ENCODE assay signal across 19 cellular contexts in genomic region chr7:22920664-22921063, GRCh38.
DNase-seq lines count a peak whose midpoint lies in the region; ATAC-seq and TF ChIP-seq lines count a peak whose summit lies in the region.
"Had no signal": no experiment of that assay in that cellular context is flagged by ENCODE, and none has a peak within 500 bp of the region (broad histone marks: within the 10 kb centered on the region; RNA-seq: fewer than 3 reads in every experiment).

No MANE protein-coding gene starts in this region.

- H3K36me3 ChIP-seq in mammary epithelial cell (ENCODE audit: insufficient read depth, low read length) = no peaks in the 10 kb centered on the region
- no peaks in the 10 kb centered on the region for H3K36me3 ChIP-seq in MM.1S (replicated peaks; ENCODE audit: insufficient read depth, low read length)

- H3K27ac ChIP-seq in mammary epithelial cell (ENCODE audit: insufficient read depth, low read depth, low read length) = no peak overlapping the region
- no peak overlapping the region for H3K27ac ChIP-seq in MM.1S (ENCODE audit: low read length)
- H3K27ac ChIP-seq: A549, skin epidermis, VCaP had no signal

- in situ Hi-C loops in mammary epithelial cell (cut with MboI; ENCODE audit: low sequenced_read_pairs in 2 of 2) = no loop called here

- H2AFZ ChIP-seq in mammary epithelial cell (ENCODE audit: low read depth, low read length) = no peak overlapping the region
- no peak overlapping the region for H2AFZ ChIP-seq in MM.1S (ENCODE audit: low read length)

- DNase-seq in NCI-H446 (lab: John Stamatoyannopoulos, UW) = peak; percentile 3 to 34
- DNase-seq in NCI-H446 treated with DMSO at 0.1 percent for 48 hours (lab: John Stamatoyannopoulos, UW) = no peak
- DNase-seq in NCI-H2171 (lab: John Stamatoyannopoulos, UW) = peak; percentile 44
- DNase-seq in mammary epithelial cell = peak; percentile 24
- peak; percentile 41 for DNase-seq in myocyte (ENCODE audit: low read depth)
- DNase-seq in MM.1S = no peak
- DNase-seq in left lobe of liver (ENCODE audit: low spot score) = no peak
- DNase-seq in islet precursor cell = no peak
- DNase-seq: activated CD8-positive, alpha-beta T cell treated with anti-CD3 and anti-CD28 coated beads, Interleukin-2, amount 10 ng/mL, durations not matched to agents 7 days and 5 days; CD4-positive, alpha-beta memory T cell; H9; head of caudate nucleus; midbrain; nucleus accumbens had no signal

- H3K4me1 ChIP-seq in mammary epithelial cell (ENCODE audit: insufficient read depth, low read length) (no peaks in the 10 kb centered on the region), MM.1S (ENCODE audit: low read length) (no peaks in the 10 kb centered on the region)
- H3K4me1 ChIP-seq: A549 had no signal

- CTCF ChIA-PET in mammary epithelial cell (lab: Charles Lee; ENCODE audit: low non-redundant PET) = no interaction called here

- no peaks in the 10 kb centered on the region for H3K9me3 ChIP-seq in mammary epithelial cell (replicated peaks; ENCODE audit: insufficient read depth, low read length)
- H3K9me3 ChIP-seq in MM.1S (replicated peaks; ENCODE audit: insufficient read depth, low read length) = no peaks in the 10 kb centered on the region
- H3K9me3 ChIP-seq: A549 had no signal

- no peaks in the 10 kb centered on the region for H4K20me1 ChIP-seq in mammary epithelial cell (ENCODE audit: insufficient read depth, low read length)
- no peaks in the 10 kb centered on the region for H4K20me1 ChIP-seq in MM.1S (ENCODE audit: insufficient read depth, low read length)

- dilution Hi-C loops in mammary epithelial cell (cut with HindIII; ENCODE audit: low sequenced_read_pairs) = no loop called here

- WGBS in mammary epithelial cell (ENCODE audit: low coverage, missing lambda C conversion rate) = 45% methylated on average over 2 of the region's 2 CpGs

- TF ChIP-seq CTCF in mammary epithelial cell (conservative IDR thresholded peaks at IDR 0.05 in 1 of 2, IDR thresholded peaks at IDR 0.05 in 1 of 2; ENCODE audit: extremely low read depth in 1 of 2, insufficient read depth in 1 of 2, low read depth in 1 of 2, low read length in 2 of 2) (no peak), MM.1S (IDR thresholded peaks at IDR 0.05; ENCODE audit: low read length) (no peak)

- H3K4me3 ChIP-seq in mammary epithelial cell (replicated peaks in 1 of 3; ENCODE audit: insufficient read depth in 1 of 3, low read depth in 2 of 3, low read length in 3 of 3) = no peak overlapping the region
- no peak overlapping the region for H3K4me3 ChIP-seq in MM.1S (ENCODE audit: low read length)
- H3K4me3 ChIP-seq: A549, skin epidermis had no signal

- H3K9me2 ChIP-seq in MM.1S (replicated peaks; ENCODE audit: insufficient read depth, low read length) = no peaks in the 10 kb centered on the region

- intact Hi-C loops in mammary epithelial cell (cut with micrococcal nuclease) = no loop called here

- no TSS peak for BruUV-seq in mammary epithelial cell (replicated peaks; lab: Mats Ljungman, UMichigan)

- no peaks in the 10 kb centered on the region for H3F3A ChIP-seq in MM.1S (ENCODE audit: insufficient read depth, low read length)

- H3K79me2 ChIP-seq in mammary epithelial cell (ENCODE audit: insufficient read depth, low read length) (no peaks in the 10 kb centered on the region), MM.1S (ENCODE audit: low read length) (no peaks in the 10 kb centered on the region)

- no peak overlapping the region for H3K9ac ChIP-seq in mammary epithelial cell (ENCODE audit: insufficient read depth, low read length)
- H3K9ac ChIP-seq in MM.1S (ENCODE audit: low read length) = no peak overlapping the region

- H3K4me2 ChIP-seq in mammary epithelial cell (ENCODE audit: insufficient read depth, low read depth, low read length) = no peak overlapping the region
- H3K4me2 ChIP-seq in MM.1S (ENCODE audit: low read depth, low read length) = no peak overlapping the region
- H3K4me2 ChIP-seq: A549 had no signal

- ATAC-seq in left lobe of liver = no peak
- ATAC-seq: A549; activated CD8-positive, alpha-beta T cell treated with anti-CD3 and anti-CD28 coated beads, Interleukin-2, amount 10 ng/mL, durations not matched to agents 7 days and 5 days; activated T-helper 17 cell treated with anti-CD3 and anti-CD28 coated beads, Interleukin-2, amount 50 U/mL, for 72 hours; Panc1 had no signal

- H3K27me3 ChIP-seq in mammary epithelial cell (ENCODE audit: insufficient read depth, low read length) = no peaks in the 10 kb centered on the region
- no peaks in the 10 kb centered on the region for H3K27me3 ChIP-seq in MM.1S (replicated peaks; ENCODE audit: insufficient read depth, low read length)

Comparison
In these comparisons a context has a peak if more than half of its experiments do, and no peak if none do; other contexts are left out.
1. DNase-seq: peak in NCI-H446 (2 of 2), NCI-H2171 (single experiment), mammary epithelial cell (single experiment) and myocyte (single experiment); none in NCI-H446 treated with DMSO at 0.1 percent for 48 hours (single experiment), MM.1S (single experiment), left lobe of liver (single experiment) and islet precursor cell (single experiment).